Comparison of ENCODE assay signal across 14 cellular contexts in the genomic region with DNA sequence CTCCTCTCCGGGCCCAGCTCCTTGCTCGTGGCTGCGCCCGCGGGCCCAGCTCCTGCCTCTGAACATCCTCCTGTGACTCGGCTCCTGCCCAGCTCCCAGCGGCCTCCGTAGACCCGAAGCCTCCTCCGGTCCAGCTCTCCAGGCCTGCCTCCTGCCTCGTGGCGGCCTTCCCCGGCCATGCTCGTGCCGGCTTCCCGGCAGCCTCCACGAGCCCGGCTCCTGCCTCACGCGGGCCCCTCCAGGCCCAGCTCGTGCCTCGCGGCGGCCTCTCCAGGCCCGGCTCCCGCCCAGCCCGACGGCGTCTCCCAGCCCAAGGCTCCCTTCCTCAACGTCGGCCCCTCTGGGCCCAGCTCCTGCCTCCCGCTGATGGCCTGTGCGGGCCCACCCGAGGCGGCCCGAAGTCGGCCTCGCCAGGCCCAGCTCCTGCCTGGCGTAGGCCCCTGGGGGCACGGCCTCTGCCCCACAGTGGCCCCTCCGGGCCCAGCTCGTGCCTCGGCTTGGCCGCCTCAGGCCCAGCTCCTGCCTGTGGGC. TPM values are rescaled to one million over a fixed set of nuclear protein-coding genes. Genes with fewer than 3 reads are reported as not detected.
DNase-seq lines count a peak whose midpoint lies in the region; ATAC-seq and TF ChIP-seq lines count a peak whose summit lies in the region.
"Had no signal": no experiment of that assay in that cellular context is flagged by ENCODE, and none has a peak within 500 bp of the region (broad histone marks: within the 10 kb centered on the region; RNA-seq: fewer than 3 reads in every experiment).

No MANE protein-coding gene starts in this region.

- H3K36me3 ChIP-seq in mucosa of descending colon (ENCODE audit: low read depth) = no peaks in the 10 kb centered on the region

- no peak overlapping the region for H2BK12ac ChIP-seq in H9 (ENCODE audit: insufficient read length, low read depth, low read length)

- no peaks in the 10 kb centered on the region for H3K27me3 Mint-ChIP-seq in H9 (ENCODE audit: low read depth)
- H3K27me3 Mint-ChIP-seq in WTC11 (ENCODE audit: low read depth) = no peaks in the 10 kb centered on the region
- H3K27me3 Mint-ChIP-seq: CD4-positive, alpha-beta T cell; IgD-negative memory B cell had no signal

- no peaks in the 10 kb centered on the region for H3K27me3 ChIP-seq in H9 (ENCODE audit: insufficient read depth, low read length)

- peaks cover 0 to 9% of the 10 kb centered on the region in 2 experiments; a peak in 2 of 4 replicates for H3K4me1 Mint-ChIP-seq in H9
- no peaks in the 10 kb centered on the region for H3K4me1 Mint-ChIP-seq in WTC11

- H3K79me2 ChIP-seq in H9 (ENCODE audit: insufficient read depth, low read length) = no peaks in the 10 kb centered on the region

- no peak overlapping the region for H2AK5ac ChIP-seq in H9 (ENCODE audit: insufficient read length, low read length)

- intact Hi-C loops in mucosa of descending colon (cut with DNase I, micrococcal nuclease) = no loop called here

- H3K27ac Mint-ChIP-seq in H9 (no peak overlapping the region), WTC11 (no peak overlapping the region)
- H3K27ac Mint-ChIP-seq: CD4-positive, alpha-beta T cell; IgD-negative memory B cell had no signal

- no peak overlapping the region for H2BK20ac ChIP-seq in H9 (ENCODE audit: low read depth, low read length, poor library complexity, severe bottlenecking)

- H3T11ph ChIP-seq in H9 (ENCODE audit: low read length) = no peak overlapping the region

- POLR2A ChIA-PET in WTC11 (lab: Charles Lee) = interaction anchor here (0.5 to 1.5 kb wide), 2 partner anchors 17 to 59 kb away, joined by 3 to 5 read pairs; a partner anchor contains a TSS

- H4K20me1 ChIP-seq in H9 (ENCODE audit: control insufficient read depth, insufficient read depth, insufficient read length) = no peaks in the 10 kb centered on the region

- H3K14ac ChIP-seq in H9 (ENCODE audit: insufficient read depth, low read length) = no peak overlapping the region

- H3K18ac ChIP-seq in H9 (ENCODE audit: insufficient read length, low read depth, low read length) = no peak overlapping the region

- peaks cover 0 to 12% (median 8%) of the 10 kb centered on the region in 3 experiments; a peak in 4 of 7 replicates for H3K36me3 Mint-ChIP-seq in H9 (ENCODE audit: insufficient read depth in 1 of 3, low read depth in 3 of 3)
- H3K36me3 Mint-ChIP-seq in WTC11 = no peaks in the 10 kb centered on the region

- H3K4me1 ChIP-seq in H9 (ENCODE audit: insufficient read depth, low read length) (no peaks in the 10 kb centered on the region), mucosa of descending colon (ENCODE audit: low read depth) (no peaks in the 10 kb centered on the region)
- H3K4me1 ChIP-seq: Caco-2 had no signal

- H4K91ac ChIP-seq in H9 (ENCODE audit: insufficient read length, low read depth, low read length) = no peak overlapping the region

- WGBS in H9 (ENCODE audit: extremely low coverage, insufficient read length, low lambda C conversion rate) = no CpG with 5 or more reads among the region's 44 CpGs

- no peaks in the 10 kb centered on the region for H3K79me1 ChIP-seq in H9 (ENCODE audit: insufficient read depth, low read depth, low read length, poor library complexity, severe bottlenecking)

- H3K9me3 Mint-ChIP-seq in H9 (no peaks in the 10 kb centered on the region), WTC11 (no peaks in the 10 kb centered on the region)
- H3K9me3 Mint-ChIP-seq: CD4-positive, alpha-beta T cell; IgD-negative memory B cell had no signal

- H3K4me3 ChIP-seq in mucosa of descending colon = no peak overlapping the region

- no peak overlapping the region for H2BK120ac ChIP-seq in H9 (ENCODE audit: low read depth, low read length, poor library complexity, severe bottlenecking)

- no peaks in the 10 kb centered on the region for H3K9me3 ChIP-seq in H9 (ENCODE audit: control insufficient read depth, low read depth, low read length)
- H3K9me3 ChIP-seq in mucosa of descending colon = no peaks in the 10 kb centered on the region
- H3K9me3 ChIP-seq: Caco-2 had no signal

- no peak overlapping the region for H3K27ac ChIP-seq in H9 (ENCODE audit: insufficient read length, low read depth, low read length)
- H3K27ac ChIP-seq: C4-2B, KMS-11 had no signal

- no peak overlapping the region for H4K5ac ChIP-seq in H9 (ENCODE audit: insufficient read length, low read depth, low read length)

- CTCF ChIA-PET in WTC11 (lab: Charles Lee) = interaction anchor here (1.9 to 2.7 kb wide), 6 partner anchors 9 to 80 kb away, joined by 4 to 27 read pairs (median 16); no protein-coding TSS in a partner anchor

- H2BK5ac ChIP-seq in H9 (ENCODE audit: insufficient read length, low read length) = no peak overlapping the region

- DNase-seq in H9 (peak; percentile 27), WTC11 (ENCODE audit: low spot score) (no peak), mucosa of descending colon (no peak), NCI-H1048 (lab: John Stamatoyannopoulos, UW) (no peak), NCI-H2196 (lab: John Stamatoyannopoulos, UW; ENCODE audit: unreplicated experiment) (no peak), HuH-7 (ENCODE audit: low spot score) (no peak)
- DNase-seq: ACHN; AML-193; Caco-2; CD4-positive, alpha-beta T cell had no signal

- no peak overlapping the region for H2AFZ ChIP-seq in H9 (ENCODE audit: low read length)

- H3K23me2 ChIP-seq in H9 (ENCODE audit: insufficient read length, low read depth, low read length, poor library complexity, severe bottlenecking) = no peaks in the 10 kb centered on the region

- no peak overlapping the region for H2BK15ac ChIP-seq in H9 (ENCODE audit: low read depth, low read length)

- ATAC-seq in WTC11 = no peak
- peak; percentile 20 for ATAC-seq in mucosa of descending colon
- no peak for ATAC-seq in HG03469 (IDR thresholded peaks at IDR 0.05; ENCODE audit: unreplicated experiment)

- no peak for TF ChIP-seq CTCF in H9 (conservative IDR thresholded peaks at IDR 0.05)
- TF ChIP-seq CTCF in WTC11 (IDR thresholded peaks at IDR 0.05) = no peak
- TF ChIP-seq CTCF in mucosa of descending colon (IDR thresholded peaks at IDR 0.05) = no peak

- H3K56ac ChIP-seq in H9 (ENCODE audit: insufficient read length, low read depth, low read length) = no peak overlapping the region

- no peak overlapping the region for H4K8ac ChIP-seq in H9 (replicated peaks; ENCODE audit: insufficient read length, low read depth, low read length)

- no peak overlapping the region for H3K23ac ChIP-seq in H9 (ENCODE audit: insufficient read length, low read depth, low read length)

- no peak overlapping the region for H3K9ac ChIP-seq in H9 (ENCODE audit: extremely low read depth, insufficient read length, low read length)
- H3K9ac ChIP-seq: KMS-11 had no signal

- H3K4me2 ChIP-seq in H9 (ENCODE audit: insufficient read depth, insufficient read length, low read length) = no peak overlapping the region
- H3K4me2 ChIP-seq: KMS-11 had no signal

- no peak overlapping the region for H3K4ac ChIP-seq in H9 (ENCODE audit: low read depth, low read length)

- H3K4me3 Mint-ChIP-seq in H9 (no peak overlapping the region), WTC11 (no peak overlapping the region)
- H3K4me3 Mint-ChIP-seq: CD4-positive, alpha-beta T cell; IgD-negative memory B cell had no signal

TF ChIP-seq in WTC11, 78 proteins besides CTCF, POLR2A, EP300 and RAD21 (continues in another document):
- TF ChIP-seq, protein P1, sequence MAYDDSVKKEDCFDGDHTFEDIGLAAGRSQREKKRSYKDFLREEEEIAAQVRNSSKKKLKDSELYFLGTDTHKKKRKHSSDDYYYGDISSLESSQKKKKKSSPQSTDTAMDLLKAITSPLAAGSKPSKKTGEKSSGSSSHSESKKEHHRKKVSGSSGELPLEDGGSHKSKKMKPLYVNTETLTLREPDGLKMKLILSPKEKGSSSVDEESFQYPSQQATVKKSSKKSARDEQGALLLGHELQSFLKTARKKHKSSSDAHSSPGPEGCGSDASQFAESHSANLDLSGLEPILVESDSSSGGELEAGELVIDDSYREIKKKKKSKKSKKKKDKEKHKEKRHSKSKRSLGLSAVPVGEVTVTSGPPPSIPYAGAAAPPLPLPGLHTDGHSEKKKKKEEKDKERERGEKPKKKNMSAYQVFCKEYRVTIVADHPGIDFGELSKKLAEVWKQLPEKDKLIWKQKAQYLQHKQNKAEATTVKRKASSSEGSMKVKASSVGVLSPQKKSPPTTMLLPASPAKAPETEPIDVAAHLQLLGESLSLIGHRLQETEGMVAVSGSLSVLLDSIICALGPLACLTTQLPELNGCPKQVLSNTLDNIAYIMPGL (CRISPR knock-in tag; IDR thresholded peaks at IDR 0.05) = no peak
- TF ChIP-seq, protein P2, sequence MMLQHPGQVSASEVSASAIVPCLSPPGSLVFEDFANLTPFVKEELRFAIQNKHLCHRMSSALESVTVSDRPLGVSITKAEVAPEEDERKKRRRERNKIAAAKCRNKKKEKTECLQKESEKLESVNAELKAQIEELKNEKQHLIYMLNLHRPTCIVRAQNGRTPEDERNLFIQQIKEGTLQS (CRISPR knock-in tag; conservative IDR thresholded peaks at IDR 0.05) = no peak
- TF ChIP-seq, protein P3, sequence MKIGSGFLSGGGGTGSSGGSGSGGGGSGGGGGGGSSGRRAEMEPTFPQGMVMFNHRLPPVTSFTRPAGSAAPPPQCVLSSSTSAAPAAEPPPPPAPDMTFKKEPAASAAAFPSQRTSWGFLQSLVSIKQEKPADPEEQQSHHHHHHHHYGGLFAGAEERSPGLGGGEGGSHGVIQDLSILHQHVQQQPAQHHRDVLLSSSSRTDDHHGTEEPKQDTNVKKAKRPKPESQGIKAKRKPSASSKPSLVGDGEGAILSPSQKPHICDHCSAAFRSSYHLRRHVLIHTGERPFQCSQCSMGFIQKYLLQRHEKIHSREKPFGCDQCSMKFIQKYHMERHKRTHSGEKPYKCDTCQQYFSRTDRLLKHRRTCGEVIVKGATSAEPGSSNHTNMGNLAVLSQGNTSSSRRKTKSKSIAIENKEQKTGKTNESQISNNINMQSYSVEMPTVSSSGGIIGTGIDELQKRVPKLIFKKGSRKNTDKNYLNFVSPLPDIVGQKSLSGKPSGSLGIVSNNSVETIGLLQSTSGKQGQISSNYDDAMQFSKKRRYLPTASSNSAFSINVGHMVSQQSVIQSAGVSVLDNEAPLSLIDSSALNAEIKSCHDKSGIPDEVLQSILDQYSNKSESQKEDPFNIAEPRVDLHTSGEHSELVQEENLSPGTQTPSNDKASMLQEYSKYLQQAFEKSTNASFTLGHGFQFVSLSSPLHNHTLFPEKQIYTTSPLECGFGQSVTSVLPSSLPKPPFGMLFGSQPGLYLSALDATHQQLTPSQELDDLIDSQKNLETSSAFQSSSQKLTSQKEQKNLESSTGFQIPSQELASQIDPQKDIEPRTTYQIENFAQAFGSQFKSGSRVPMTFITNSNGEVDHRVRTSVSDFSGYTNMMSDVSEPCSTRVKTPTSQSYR (CRISPR knock-in tag; IDR thresholded peaks at IDR 0.05) = no peak
- TF ChIP-seq CREB1 (CRISPR knock-in tag; IDR thresholded peaks at IDR 0.05) = no peak

RNA-seq across cellular contexts. Expression of a gene that starts 16.9 kb away (rescaled TPM):
- 74.2 and 74.4 TPM in 2 replicates for total RNA-seq in H9 (2021)
- total RNA-seq in WTC11 (2021) = 56.9 to 60.4 TPM (median 59.1 TPM) in 3 replicates
- total RNA-seq in mucosa of descending colon = 100 to 1,000 TPM; 101 to 130 (median 111) TPM
